24 cellular contexts compared by ENCODE assay signal in genomic region chr17:60108712-60109111, GRCh38. TPM values are rescaled to one million over a fixed set of nuclear protein-coding genes. Genes with fewer than 3 reads are reported as not detected.
"Had no signal": no experiment of that assay in that cellular context is flagged by ENCODE, and none has a peak within 500 bp of the region (broad histone marks: within the 10 kb centered on the region; RNA-seq: fewer than 3 reads in every experiment).

No MANE protein-coding gene starts in this region.

- DNase-seq: MV-4-11, NCI-H1048, NCI-H1105, NCI-H1417, NCI-H1436 treated with DMSO at 0.1 percent for 48 hours, NCI-H1694, NCI-H187 treated with DMSO at 0.1 percent for 48 hours, NCI-H2029 treated with DMSO at 0.1 percent for 48 hours, NCI-H2171 treated with DMSO at 0.1 percent for 48 hours, NCI-H345, NCI-H446 treated with DMSO at 0.1 percent for 48 hours, NCI-H510A treated with DMSO at 0.1 percent for 48 hours, Right ventricle myocardium superior, RPMI8226, SIG-M5 had no signal

- H3K9ac ChIP-seq: KMS-11 had no signal

- H3K36me3 Mint-ChIP-seq: IgD-negative memory B cell had no signal

- H3K27ac ChIP-seq: KMS-11, SJSA1, SK-N-MC had no signal

- H3K27me3 ChIP-seq: SJSA1 had no signal

- H3K27me3 Mint-ChIP-seq: IgD-negative memory B cell had no signal

- H3K4me2 ChIP-seq: KMS-11 had no signal

- H3K9me3 ChIP-seq: SJSA1 had no signal

- H3K4me3 ChIP-seq: K562, SJSA1, SK-N-MC had no signal

- H3K36me3 ChIP-seq: SJSA1 had no signal

- H3K9me3 Mint-ChIP-seq: IgD-negative memory B cell had no signal

- H3K4me3 Mint-ChIP-seq: IgD-negative memory B cell had no signal

- H3K27ac Mint-ChIP-seq: IgD-negative memory B cell had no signal

RNA-seq across cellular contexts. Expression of gene CA4, which starts 41.1 kb away (rescaled TPM):
- total RNA-seq: HepG2, HT1080, LHCN-M2, MCF 10A, SJSA1 had no signal
- polyA plus RNA-seq: HepG2, IgD-negative memory B cell had no signal
